Comparison of ENCODE assay signal across 16 cellular contexts in the genomic region with DNA sequence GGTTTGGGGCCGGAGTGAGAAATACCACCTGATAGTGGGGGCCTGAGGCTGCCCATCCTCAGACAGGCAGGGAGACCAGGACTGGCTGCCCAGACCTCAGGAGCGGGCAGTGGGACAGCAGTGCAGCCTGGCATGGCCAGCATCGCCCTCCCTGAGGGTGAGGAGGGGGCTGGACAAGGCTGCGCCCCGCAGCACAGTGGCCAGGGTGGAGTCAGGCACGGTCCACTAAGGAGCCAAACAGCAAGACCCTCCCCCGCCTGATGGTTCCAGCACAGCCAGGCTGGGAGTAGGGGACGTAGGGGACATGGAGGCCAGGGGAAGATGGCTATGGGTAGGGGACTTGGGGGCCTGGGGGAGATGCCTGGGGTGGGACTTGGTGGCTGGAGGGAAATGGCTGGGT. TPM values are rescaled to one million over a fixed set of nuclear protein-coding genes. Genes with fewer than 3 reads are reported as not detected.
DNase-seq lines count a peak whose midpoint lies in the region; ATAC-seq, FAIRE-seq and TF ChIP-seq lines count a peak whose summit lies in the region.
"Had no signal": no experiment of that assay in that cellular context is flagged by ENCODE, and none has a peak within 500 bp of the region (broad histone marks: within the 10 kb centered on the region; RNA-seq: fewer than 3 reads in every experiment).

No MANE protein-coding gene starts in this region.

- peaks cover 41% of the 10 kb centered on the region for H3K4me1 ChIP-seq in astrocyte (ENCODE audit: insufficient read depth, low read length)
- peaks cover 57% of the 10 kb centered on the region for H3K4me1 ChIP-seq in HepG2 (ENCODE audit: insufficient read depth, low read length)
- H3K4me1 ChIP-seq in right atrium auricular region, result peaks cover 0 to 67% of the 10 kb centered on the region in 2 donors

- no peaks in the 10 kb centered on the region for H3K9me3 ChIP-seq in astrocyte (ENCODE audit: insufficient read depth, low read depth, low read length)
- H3K9me3 ChIP-seq in HepG2 (ENCODE audit: low read length), result no peaks in the 10 kb centered on the region
- no peaks in the 10 kb centered on the region for H3K9me3 ChIP-seq in right atrium auricular region
- H3K9me3 ChIP-seq: ascending aorta, uterus had no signal

- H3K27ac Mint-ChIP-seq in IgD-negative memory B cell (peak overlapping the region in 2 of 3 donors; percentile 53 to 88), astrocyte (ENCODE audit: unreplicated experiment) (no peak overlapping the region), nephron progenitor cell (peak overlapping the region; percentile 66)

- no TSS peak for BruUV-seq in HepG2 (replicated peaks; lab: Mats Ljungman, UMichigan)

- no peak for FAIRE-seq in astrocyte (lab: Jason Lieb, UNC)
- FAIRE-seq in HepG2 (lab: Jason Lieb, UNC), result no peak

- H3K4me3 ChIP-seq in astrocyte (ENCODE audit: insufficient read depth, low read depth, low read length), result no peak overlapping the region
- H3K4me3 ChIP-seq in HepG2 (replicated peaks in 1 of 3; ENCODE audit: insufficient read depth in 1 of 3, low read depth in 2 of 3, low read length in 3 of 3), result no peak overlapping the region
- no peak overlapping the region for H3K4me3 ChIP-seq in right atrium auricular region
- H3K4me3 ChIP-seq: ascending aorta, uterus had no signal

- TF ChIP-seq EP300 in HepG2 (IDR thresholded peaks at IDR 0.05; ENCODE audit: low read depth in 2 of 2, low read length in 2 of 2), result no peak
- TF ChIP-seq EP300 in HepG2 (CRISPR knock-in tag; IDR thresholded peaks at IDR 0.05; ENCODE audit: borderline replicate concordance), result no peak

- intact Hi-C loops in HepG2 (cut with micrococcal nuclease; ENCODE audit: unreplicated experiment), result no loop called here

- no peaks in the 10 kb centered on the region for H3K27me3 Mint-ChIP-seq in IgD-negative memory B cell
- no peaks in the 10 kb centered on the region for H3K27me3 Mint-ChIP-seq in astrocyte (ENCODE audit: low read depth, unreplicated experiment)
- no peaks in the 10 kb centered on the region for H3K27me3 Mint-ChIP-seq in nephron progenitor cell (ENCODE audit: low read depth, poor library complexity)

- ATAC-seq in HepG2, result no peak
- ATAC-seq: foreskin keratinocyte had no signal

- no peak for DNase-seq in astrocyte (ENCODE audit: low read depth)
- no peak for DNase-seq in nephron progenitor cell
- no peak for DNase-seq in HepG2 (ENCODE audit: low spot score)
- no peak for DNase-seq in SKM-1 (lab: John Stamatoyannopoulos, UW; ENCODE audit: unreplicated experiment)
- no peak for DNase-seq in right atrium auricular region (ENCODE audit: low spot score)
- no peak for DNase-seq in cerebellar cortex (ENCODE audit: low spot score)
- DNase-seq: activated CD8-positive, alpha-beta memory T cell treated with anti-CD3 and anti-CD28 coated beads, Interleukin-2, amount 50 U/mL, for 4 hours; foreskin keratinocyte; NCI-H2029; SHP77 treated with DMSO at 0.1 percent for 48 hours; uterus had no signal

- peaks cover 72% of the 10 kb centered on the region for H4K20me1 ChIP-seq in astrocyte (ENCODE audit: insufficient read depth, low read length)
- H4K20me1 ChIP-seq in HepG2 (ENCODE audit: insufficient read depth, low read length), result peaks cover 18% of the 10 kb centered on the region; the same call in 1 of the 2 replicates

- H3K4me3 Mint-ChIP-seq in IgD-negative memory B cell (peak overlapping the region in 3 of 4 donors; percentile 7 to 71 (median 33)), astrocyte (ENCODE audit: unreplicated experiment) (peak overlapping the region; percentile 45), nephron progenitor cell (peak overlapping the region; percentile 50)

- CTCF ChIA-PET in HepG2 (lab: Yijun Ruan, JAX; ENCODE audit: low intra/inter-chr PET ratio, low total read pairs), result no interaction called here

- H3K27me3 ChIP-seq in astrocyte (ENCODE audit: insufficient read depth, low read length) (no peaks in the 10 kb centered on the region), HepG2 (ENCODE audit: control insufficient read depth in 1 of 2, insufficient read depth in 2 of 2, low read length in 2 of 2) (no peaks in the 10 kb centered on the region), right atrium auricular region (no peaks in the 10 kb centered on the region)
- H3K27me3 ChIP-seq: ascending aorta, foreskin keratinocyte, uterus had no signal

- TF ChIP-seq RAD21 in HepG2 (CRISPR knock-in tag; IDR thresholded peaks at IDR 0.05), result no peak

- in situ Hi-C loops in HepG2 (cut with HindIII; ENCODE audit: extremely low pct_ligation_motif_present, low pct_unique_long_range_greater_than_20kb), result no loop called here

- H3K36me3 ChIP-seq in astrocyte (ENCODE audit: insufficient read depth, low read length) (peaks cover 2% of the 10 kb centered on the region), HepG2 (replicated peaks in 1 of 2; ENCODE audit: control insufficient read depth in 1 of 2, insufficient read depth in 2 of 2, low read length in 2 of 2) (peaks cover 11 to 22% of the 10 kb centered on the region in 2 experiments; a peak in 4 of 5 replicates), right atrium auricular region (peaks cover 21% of the 10 kb centered on the region)
- H3K36me3 ChIP-seq: uterus had no signal

- peak overlapping the region; percentile 10 for H3K9ac ChIP-seq in astrocyte (ENCODE audit: low read length)
- H3K9ac ChIP-seq in HepG2 (ENCODE audit: insufficient read depth, low read depth, low read length), result no peak overlapping the region

- H3K36me3 Mint-ChIP-seq in IgD-negative memory B cell (no peaks in the 10 kb centered on the region), astrocyte (ENCODE audit: low read depth, unreplicated experiment) (peaks cover 3% of the 10 kb centered on the region), nephron progenitor cell (ENCODE audit: low read depth) (peaks cover 5% of the 10 kb centered on the region)

- peaks cover 91% of the 10 kb centered on the region for H3K79me2 ChIP-seq in astrocyte (ENCODE audit: insufficient read depth, low read length)
- H3K79me2 ChIP-seq in HepG2 (ENCODE audit: insufficient read depth, low read length), result peaks cover 52% of the 10 kb centered on the region

- H3K4me2 ChIP-seq in astrocyte (ENCODE audit: low read length) (peak overlapping the region; percentile 15), HepG2 (ENCODE audit: low read depth, low read length) (no peak overlapping the region)

- H3K9me3 Mint-ChIP-seq in IgD-negative memory B cell (no peaks in the 10 kb centered on the region), astrocyte (ENCODE audit: unreplicated experiment) (no peaks in the 10 kb centered on the region), nephron progenitor cell (no peaks in the 10 kb centered on the region)

- WGBS in HepG2 (ENCODE audit: low lambda C conversion rate), result 95% methylated on average over 7 of the region's 8 CpGs

- POLR2A ChIA-PET in HepG2 (lab: Yijun Ruan, JAX), result no interaction called here

- H3K27ac ChIP-seq in C4-2B, result peak overlapping the region; percentile 99
- H3K27ac ChIP-seq in astrocyte (ENCODE audit: low read depth, low read length), result no peak overlapping the region
- H3K27ac ChIP-seq in HepG2 (ENCODE audit: extremely low read length, insufficient read depth, low read length), result no peak overlapping the region
- H3K27ac ChIP-seq in right atrium auricular region, result no peak overlapping the region
- H3K27ac ChIP-seq: ascending aorta, foreskin keratinocyte, uterus had no signal

- TF ChIP-seq CTCF in C4-2B (conservative IDR thresholded peaks at IDR 0.05), result no peak
- TF ChIP-seq CTCF in astrocyte (IDR thresholded peaks at IDR 0.05; ENCODE audit: insufficient read depth, low read depth, low read length), result no peak
- TF ChIP-seq CTCF in nephron progenitor cell (IDR thresholded peaks at IDR 0.05), result no peak
- no peak for TF ChIP-seq CTCF in HepG2 (CRISPR knock-in tag; IDR thresholded peaks at IDR 0.05)
- no peak for TF ChIP-seq CTCF in right atrium auricular region (IDR thresholded peaks at IDR 0.05)

- no peak for TF ChIP-seq POLR2A in HepG2 (IDR thresholded peaks at IDR 0.05; ENCODE audit: insufficient read depth in 1 of 2, low read depth in 2 of 2, low read length in 2 of 2)

- no peak overlapping the region for H2AFZ ChIP-seq in astrocyte (ENCODE audit: low read depth, low read length)
- H2AFZ ChIP-seq in HepG2 (ENCODE audit: low read length), result no peak overlapping the region

- H3K4me1 Mint-ChIP-seq in IgD-negative memory B cell (peaks cover 15 to 22% (median 20%) of the 10 kb centered on the region in 3 donors), astrocyte (ENCODE audit: low read depth, unreplicated experiment) (peaks cover 18% of the 10 kb centered on the region), nephron progenitor cell (peaks cover 53% of the 10 kb centered on the region)

RNA-seq across cellular contexts. Expression of a gene that starts 3.3 kb away (rescaled TPM):
- polyA plus RNA-seq in IgD-negative memory B cell (11.0 TPM), HepG2 (2011; rRNA removed) (14.2 and 17.6 TPM in 2 replicates)
- total RNA-seq in astrocyte (46.0 and 50.0 TPM in 2 replicates), HepG2 (2016; rRNA removed; fragmentation: Illumina TruSeq; extraction: Trizol) (9.5 and 13.5 TPM in 2 replicates), right atrium auricular region (10 to 100 TPM; 11.4 to 19.9 TPM)
- total RNA-seq in HepG2 (2016; cell fraction: cytosol; rRNA removed; fragmentation: Illumina TruSeq; extraction: Trizol; ENCODE audit: low read depth), result 7.8 and 8.6 TPM in 2 replicates
- total RNA-seq in HepG2 (2016; cell fraction: insoluble cytoplasmic fraction; rRNA removed; fragmentation: Illumina TruSeq; extraction: Trizol), result 6.1 and 14.0 TPM in 2 replicates
- 8.0 and 9.4 TPM in 2 replicates for total RNA-seq in HepG2 (2016; cell fraction: membrane; rRNA removed; fragmentation: Illumina TruSeq; extraction: Trizol)
- total RNA-seq in HepG2 (2016; cell fraction: nucleus; rRNA removed; fragmentation: Illumina TruSeq; extraction: Trizol), result 15.2 and 16.0 TPM in 2 replicates
- 10.9 and 19.8 TPM in 2 replicates for polyA plus RNA-seq in HepG2 (2011; cell fraction: cytosol; rRNA removed)
- polyA plus RNA-seq in HepG2 (2011; cell fraction: nucleus; rRNA removed), result 80.6 and 103 TPM in 2 replicates
- polyA plus RNA-seq in HepG2 (2012), result 6.9 and 11.3 TPM in 2 replicates
- polyA plus RNA-seq in HepG2 (2016; cell fraction: cytosol; fragmentation: Illumina TruSeq; extraction: Trizol; ENCODE audit: low read depth), result 4.2 and 5.0 TPM in 2 replicates
- 14.5 and 15.5 TPM in 2 replicates for polyA plus RNA-seq in HepG2 (2016; cell fraction: insoluble cytoplasmic fraction; fragmentation: Illumina TruSeq; extraction: Trizol; ENCODE audit: low read depth)
- polyA plus RNA-seq in HepG2 (2016; cell fraction: membrane; fragmentation: Illumina TruSeq; extraction: Trizol; ENCODE audit: low read depth), result 8.5 and 11.6 TPM in 2 replicates
- polyA plus RNA-seq in HepG2 (2016; cell fraction: nucleus; fragmentation: Illumina TruSeq; extraction: Trizol; ENCODE audit: insufficient read depth, low read depth), result 58.7 and 59.3 TPM in 2 replicates
- polyA minus RNA-seq in HepG2 (2011; rRNA and poly(A)+ RNA removed; ENCODE audit: low replicate concordance), result 25.2 and 28.9 TPM in 2 replicates
- 12.5 and 18.7 TPM in 2 replicates for polyA minus RNA-seq in HepG2 (2011; cell fraction: cytosol; rRNA and poly(A)+ RNA removed)
- 12.6 and 18.4 TPM in 2 replicates for polyA minus RNA-seq in HepG2 (2011; cell fraction: nucleus; rRNA and poly(A)+ RNA removed)

RNA-seq across cellular contexts. Expression of a gene that starts 13.3 kb away (rescaled TPM):
- not detected for polyA plus RNA-seq in IgD-negative memory B cell
- 2.1 and 2.9 TPM in 2 replicates for total RNA-seq in astrocyte
- 0.97 TPM in 1 of 2 replicates, not detected in the other for total RNA-seq in HepG2 (2016; rRNA removed; fragmentation: Illumina TruSeq; extraction: Trizol)
- total RNA-seq in HepG2 (2016; cell fraction: cytosol; rRNA removed; fragmentation: Illumina TruSeq; extraction: Trizol; ENCODE audit: low read depth), result 1.1 and 2.6 TPM in 2 replicates
- 0.87 TPM in 1 of 2 replicates, not detected in the other for total RNA-seq in HepG2 (2016; cell fraction: insoluble cytoplasmic fraction; rRNA removed; fragmentation: Illumina TruSeq; extraction: Trizol)
- total RNA-seq in HepG2 (2016; cell fraction: membrane; rRNA removed; fragmentation: Illumina TruSeq; extraction: Trizol), result 0.71 and 0.79 TPM in 2 replicates
- not detected in 2 replicates for total RNA-seq in HepG2 (2016; cell fraction: nucleus; rRNA removed; fragmentation: Illumina TruSeq; extraction: Trizol)
- 0.24 and 0.25 TPM in 2 replicates for polyA plus RNA-seq in HepG2 (2011; rRNA removed)
- polyA plus RNA-seq in HepG2 (2011; cell fraction: cytosol; rRNA removed), result 0.50 and 0.85 TPM in 2 replicates
- 1.1 and 1.2 TPM in 2 replicates for polyA plus RNA-seq in HepG2 (2011; cell fraction: nucleus; rRNA removed)
- polyA plus RNA-seq in HepG2 (2012), result 0.82 and 1.4 TPM in 2 replicates
- polyA plus RNA-seq in HepG2 (2016; cell fraction: cytosol; fragmentation: Illumina TruSeq; extraction: Trizol; ENCODE audit: low read depth), result 0.87 and 1.2 TPM in 2 replicates
- polyA plus RNA-seq in HepG2 (2016; cell fraction: insoluble cytoplasmic fraction; fragmentation: Illumina TruSeq; extraction: Trizol; ENCODE audit: low read depth), result 0.61 and 0.63 TPM in 2 replicates
- polyA plus RNA-seq in HepG2 (2016; cell fraction: membrane; fragmentation: Illumina TruSeq; extraction: Trizol; ENCODE audit: low read depth), result 0.42 and 0.81 TPM in 2 replicates
- polyA plus RNA-seq in HepG2 (2016; cell fraction: nucleus; fragmentation: Illumina TruSeq; extraction: Trizol; ENCODE audit: insufficient read depth, low read depth), result 0.85 and 2.0 TPM in 2 replicates
- polyA minus RNA-seq in HepG2 (2011; rRNA and poly(A)+ RNA removed; ENCODE audit: low replicate concordance), result 0.21 TPM in 1 of 2 replicates, not detected in the other
- 3.4 TPM in 1 of 2 replicates, not detected in the other for polyA minus RNA-seq in HepG2 (2011; cell fraction: cytosol; rRNA and poly(A)+ RNA removed)
- polyA minus RNA-seq in HepG2 (2011; cell fraction: nucleus; rRNA and poly(A)+ RNA removed), result 0.50 TPM in 1 of 2 replicates, not detected in the other
- not detected for total RNA-seq in right atrium auricular region
- total RNA-seq: ascending aorta, G401 had no signal

RNA-seq across cellular contexts. Expression of a gene that starts 16.5 kb away (rescaled TPM):
- polyA plus RNA-seq in IgD-negative memory B cell, result 4.9 TPM
- 4.8 and 6.0 TPM in 2 replicates for total RNA-seq in astrocyte
- total RNA-seq in HepG2 (2016; rRNA removed; fragmentation: Illumina TruSeq; extraction: Trizol), result 0.58 and 0.97 TPM in 2 replicates
- 1.1 and 1.2 TPM in 2 replicates for total RNA-seq in HepG2 (2016; cell fraction: cytosol; rRNA removed; fragmentation: Illumina TruSeq; extraction: Trizol; ENCODE audit: low read depth)
- total RNA-seq in HepG2 (2016; cell fraction: insoluble cytoplasmic fraction; rRNA removed; fragmentation: Illumina TruSeq; extraction: Trizol), result 0.43 and 1.1 TPM in 2 replicates
- 1.5 and 2.1 TPM in 2 replicates for total RNA-seq in HepG2 (2016; cell fraction: membrane; rRNA removed; fragmentation: Illumina TruSeq; extraction: Trizol)
- total RNA-seq in HepG2 (2016; cell fraction: nucleus; rRNA removed; fragmentation: Illumina TruSeq; extraction: Trizol), result 0.84 and 0.85 TPM in 2 replicates
- 5.7 and 7.4 TPM in 2 replicates for polyA plus RNA-seq in HepG2 (2011; rRNA removed)
- polyA plus RNA-seq in HepG2 (2011; cell fraction: cytosol; rRNA removed), result 4.4 and 4.8 TPM in 2 replicates
- polyA plus RNA-seq in HepG2 (2011; cell fraction: nucleus; rRNA removed), result 10.2 and 11.3 TPM in 2 replicates
- polyA plus RNA-seq in HepG2 (2012), result 2.5 and 5.3 TPM in 2 replicates
- polyA plus RNA-seq in HepG2 (2016; cell fraction: cytosol; fragmentation: Illumina TruSeq; extraction: Trizol; ENCODE audit: low read depth), result 1.00 and 1.2 TPM in 2 replicates
- polyA plus RNA-seq in HepG2 (2016; cell fraction: insoluble cytoplasmic fraction; fragmentation: Illumina TruSeq; extraction: Trizol; ENCODE audit: low read depth), result 0.64 and 0.72 TPM in 2 replicates
- polyA plus RNA-seq in HepG2 (2016; cell fraction: membrane; fragmentation: Illumina TruSeq; extraction: Trizol; ENCODE audit: low read depth), result 1.2 and 1.4 TPM in 2 replicates
- 1.1 and 1.4 TPM in 2 replicates for polyA plus RNA-seq in HepG2 (2016; cell fraction: nucleus; fragmentation: Illumina TruSeq; extraction: Trizol; ENCODE audit: insufficient read depth, low read depth)
- 6.2 and 7.1 TPM in 2 replicates for polyA minus RNA-seq in HepG2 (2011; rRNA and poly(A)+ RNA removed; ENCODE audit: low replicate concordance)
- polyA minus RNA-seq in HepG2 (2011; cell fraction: cytosol; rRNA and poly(A)+ RNA removed), result 4.1 and 4.4 TPM in 2 replicates
- 1.3 and 2.1 TPM in 2 replicates for polyA minus RNA-seq in HepG2 (2011; cell fraction: nucleus; rRNA and poly(A)+ RNA removed)
- 1 to 10 TPM in 1 of 2 donors, under 1 TPM in 1; 0.52 to 2.1 TPM for total RNA-seq in right atrium auricular region
- total RNA-seq: mesenteric fat pad had no signal

RNA-seq across cellular contexts. Expression of a gene that starts 20.4 kb away (rescaled TPM):
- polyA plus RNA-seq in IgD-negative memory B cell, result not detected
- total RNA-seq in astrocyte, result 92.5 and 106 TPM in 2 replicates
- total RNA-seq in HepG2 (2016; rRNA removed; fragmentation: Illumina TruSeq; extraction: Trizol), result 15.8 and 23.7 TPM in 2 replicates
- 17.2 and 21.7 TPM in 2 replicates for total RNA-seq in HepG2 (2016; cell fraction: cytosol; rRNA removed; fragmentation: Illumina TruSeq; extraction: Trizol; ENCODE audit: low read depth)
- 14.8 and 26.0 TPM in 2 replicates for total RNA-seq in HepG2 (2016; cell fraction: insoluble cytoplasmic fraction; rRNA removed; fragmentation: Illumina TruSeq; extraction: Trizol)
- 42.5 and 44.6 TPM in 2 replicates for total RNA-seq in HepG2 (2016; cell fraction: membrane; rRNA removed; fragmentation: Illumina TruSeq; extraction: Trizol)
- total RNA-seq in HepG2 (2016; cell fraction: nucleus; rRNA removed; fragmentation: Illumina TruSeq; extraction: Trizol), result 14.4 and 15.0 TPM in 2 replicates
- 39.3 and 47.2 TPM in 2 replicates for polyA plus RNA-seq in HepG2 (2011; rRNA removed)
- 28.8 and 54.4 TPM in 2 replicates for polyA plus RNA-seq in HepG2 (2011; cell fraction: cytosol; rRNA removed)
- 94.7 and 105 TPM in 2 replicates for polyA plus RNA-seq in HepG2 (2011; cell fraction: nucleus; rRNA removed)
- 25.8 and 38.7 TPM in 2 replicates for polyA plus RNA-seq in HepG2 (2012)
- 54.0 and 63.1 TPM in 2 replicates for polyA plus RNA-seq in HepG2 (2016; cell fraction: cytosol; fragmentation: Illumina TruSeq; extraction: Trizol; ENCODE audit: low read depth)
- 37.8 and 52.2 TPM in 2 replicates for polyA plus RNA-seq in HepG2 (2016; cell fraction: insoluble cytoplasmic fraction; fragmentation: Illumina TruSeq; extraction: Trizol; ENCODE audit: low read depth)
- 72.6 and 84.9 TPM in 2 replicates for polyA plus RNA-seq in HepG2 (2016; cell fraction: membrane; fragmentation: Illumina TruSeq; extraction: Trizol; ENCODE audit: low read depth)
- polyA plus RNA-seq in HepG2 (2016; cell fraction: nucleus; fragmentation: Illumina TruSeq; extraction: Trizol; ENCODE audit: insufficient read depth, low read depth), result 53.4 and 59.6 TPM in 2 replicates
- 6.8 and 36.4 TPM in 2 replicates for polyA minus RNA-seq in HepG2 (2011; rRNA and poly(A)+ RNA removed; ENCODE audit: low replicate concordance)
- polyA minus RNA-seq in HepG2 (2011; cell fraction: cytosol; rRNA and poly(A)+ RNA removed), result 24.4 and 28.2 TPM in 2 replicates
- polyA minus RNA-seq in HepG2 (2011; cell fraction: nucleus; rRNA and poly(A)+ RNA removed), result 13.3 and 13.8 TPM in 2 replicates
- total RNA-seq in right atrium auricular region, result 100 to 1,000 TPM; 187 to 213 TPM

RNA-seq across cellular contexts. Expression of a gene that starts 22.3 kb away (rescaled TPM):
- 39.0 TPM for polyA plus RNA-seq in IgD-negative memory B cell
- 30.4 and 32.1 TPM in 2 replicates for total RNA-seq in astrocyte
- 68.3 and 71.7 TPM in 2 replicates for total RNA-seq in HepG2 (2016; rRNA removed; fragmentation: Illumina TruSeq; extraction: Trizol)
- total RNA-seq in HepG2 (2016; cell fraction: cytosol; rRNA removed; fragmentation: Illumina TruSeq; extraction: Trizol; ENCODE audit: low read depth), result 42.3 and 42.4 TPM in 2 replicates
- total RNA-seq in HepG2 (2016; cell fraction: insoluble cytoplasmic fraction; rRNA removed; fragmentation: Illumina TruSeq; extraction: Trizol), result 71.7 and 77.6 TPM in 2 replicates
- total RNA-seq in HepG2 (2016; cell fraction: membrane; rRNA removed; fragmentation: Illumina TruSeq; extraction: Trizol), result 45.9 and 49.4 TPM in 2 replicates
- total RNA-seq in HepG2 (2016; cell fraction: nucleus; rRNA removed; fragmentation: Illumina TruSeq; extraction: Trizol), result 27.4 and 40.1 TPM in 2 replicates
- 28.6 and 35.9 TPM in 2 replicates for polyA plus RNA-seq in HepG2 (2011; rRNA removed)
- 25.2 and 31.0 TPM in 2 replicates for polyA plus RNA-seq in HepG2 (2011; cell fraction: cytosol; rRNA removed)
- 27.0 and 27.5 TPM in 2 replicates for polyA plus RNA-seq in HepG2 (2011; cell fraction: nucleus; rRNA removed)
- 28.9 and 37.4 TPM in 2 replicates for polyA plus RNA-seq in HepG2 (2012)
- 55.8 and 56.5 TPM in 2 replicates for polyA plus RNA-seq in HepG2 (2016; cell fraction: cytosol; fragmentation: Illumina TruSeq; extraction: Trizol; ENCODE audit: low read depth)
- 83.7 and 99.4 TPM in 2 replicates for polyA plus RNA-seq in HepG2 (2016; cell fraction: insoluble cytoplasmic fraction; fragmentation: Illumina TruSeq; extraction: Trizol; ENCODE audit: low read depth)
- polyA plus RNA-seq in HepG2 (2016; cell fraction: membrane; fragmentation: Illumina TruSeq; extraction: Trizol; ENCODE audit: low read depth), result 49.1 and 52.1 TPM in 2 replicates
- 66.2 and 67.2 TPM in 2 replicates for polyA plus RNA-seq in HepG2 (2016; cell fraction: nucleus; fragmentation: Illumina TruSeq; extraction: Trizol; ENCODE audit: insufficient read depth, low read depth)
- 12.3 and 20.5 TPM in 2 replicates for polyA minus RNA-seq in HepG2 (2011; rRNA and poly(A)+ RNA removed; ENCODE audit: low replicate concordance)
- 16.4 and 18.5 TPM in 2 replicates for polyA minus RNA-seq in HepG2 (2011; cell fraction: cytosol; rRNA and poly(A)+ RNA removed)
- polyA minus RNA-seq in HepG2 (2011; cell fraction: nucleus; rRNA and poly(A)+ RNA removed), result 14.7 and 14.8 TPM in 2 replicates
- 10 to 100 TPM; 11.9 to 12.6 TPM for total RNA-seq in right atrium auricular region
